ENCODE assay signal across 1 cellular context in the genomic region with DNA sequence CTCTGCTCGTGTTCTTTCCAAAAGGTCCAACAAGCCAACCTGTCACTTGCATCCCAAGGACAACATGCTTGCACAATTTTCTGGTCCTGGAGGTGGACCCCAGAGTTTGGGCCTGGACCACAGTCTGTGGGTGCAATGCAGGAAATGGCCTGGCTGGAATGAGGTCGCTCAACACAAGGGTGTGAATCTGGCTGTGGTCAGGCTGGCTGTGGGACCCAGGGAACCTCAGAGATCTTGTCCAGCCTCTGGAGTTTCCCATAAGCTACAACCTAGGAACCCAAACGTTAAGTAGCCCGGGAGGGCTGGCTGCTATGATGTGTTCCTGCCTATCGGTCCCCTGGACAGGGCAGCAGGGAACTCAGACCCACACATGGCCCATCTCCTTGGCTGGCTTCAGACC.
TF ChIP-seq lines count a peak whose summit lies in the region.

No MANE protein-coding gene starts in this region.

TF ChIP-seq in K562, 482 proteins besides CTCF, POLR2A, EP300 and RAD21:
- TF ChIP-seq ZKSCAN1 (IDR thresholded peaks at IDR 0.05; ENCODE audit: low read depth, low read length) (no peak), ZC3H8 (IDR thresholded peaks at IDR 0.05) (no peak), MECOM (CRISPR knock-in tag; IDR thresholded peaks at IDR 0.05) (no peak), NONO (IDR thresholded peaks at IDR 0.05; ENCODE audit: low read depth in 2 of 2, low read length in 1 of 2) (no peak), SMAD1 (IDR thresholded peaks at IDR 0.05; ENCODE audit: low read depth, low read length, partially characterized antibody) (no peak), MCM7 (IDR thresholded peaks at IDR 0.05) (no peak), U2AF1 (optimal IDR thresholded peaks at IDR 0.05; ENCODE audit: low read depth, low read length) (no peak), ZNF133 (CRISPR knock-in tag; IDR thresholded peaks at IDR 0.05) (no peak), RAD51 (IDR thresholded peaks at IDR 0.05; ENCODE audit: borderline replicate concordance, low read depth) (no peak), MCM5 (IDR thresholded peaks at IDR 0.05; ENCODE audit: low read depth) (no peak), POLR2B (IDR thresholded peaks at IDR 0.05; ENCODE audit: low read depth, partially characterized antibody) (no peak), ZNF212 (CRISPR knock-in tag; IDR thresholded peaks at IDR 0.05) (no peak), LCOR (CRISPR knock-in tag; IDR thresholded peaks at IDR 0.05) (no peak)
- TF ChIP-seq, protein P1, sequence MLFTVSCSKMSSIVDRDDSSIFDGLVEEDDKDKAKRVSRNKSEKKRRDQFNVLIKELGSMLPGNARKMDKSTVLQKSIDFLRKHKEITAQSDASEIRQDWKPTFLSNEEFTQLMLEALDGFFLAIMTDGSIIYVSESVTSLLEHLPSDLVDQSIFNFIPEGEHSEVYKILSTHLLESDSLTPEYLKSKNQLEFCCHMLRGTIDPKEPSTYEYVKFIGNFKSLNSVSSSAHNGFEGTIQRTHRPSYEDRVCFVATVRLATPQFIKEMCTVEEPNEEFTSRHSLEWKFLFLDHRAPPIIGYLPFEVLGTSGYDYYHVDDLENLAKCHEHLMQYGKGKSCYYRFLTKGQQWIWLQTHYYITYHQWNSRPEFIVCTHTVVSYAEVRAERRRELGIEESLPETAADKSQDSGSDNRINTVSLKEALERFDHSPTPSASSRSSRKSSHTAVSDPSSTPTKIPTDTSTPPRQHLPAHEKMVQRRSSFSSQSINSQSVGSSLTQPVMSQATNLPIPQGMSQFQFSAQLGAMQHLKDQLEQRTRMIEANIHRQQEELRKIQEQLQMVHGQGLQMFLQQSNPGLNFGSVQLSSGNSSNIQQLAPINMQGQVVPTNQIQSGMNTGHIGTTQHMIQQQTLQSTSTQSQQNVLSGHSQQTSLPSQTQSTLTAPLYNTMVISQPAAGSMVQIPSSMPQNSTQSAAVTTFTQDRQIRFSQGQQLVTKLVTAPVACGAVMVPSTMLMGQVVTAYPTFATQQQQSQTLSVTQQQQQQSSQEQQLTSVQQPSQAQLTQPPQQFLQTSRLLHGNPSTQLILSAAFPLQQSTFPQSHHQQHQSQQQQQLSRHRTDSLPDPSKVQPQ (CRISPR knock-in tag; IDR thresholded peaks at IDR 0.05; ENCODE audit: borderline replicate concordance), result no peak
- TF ChIP-seq, protein P2, sequence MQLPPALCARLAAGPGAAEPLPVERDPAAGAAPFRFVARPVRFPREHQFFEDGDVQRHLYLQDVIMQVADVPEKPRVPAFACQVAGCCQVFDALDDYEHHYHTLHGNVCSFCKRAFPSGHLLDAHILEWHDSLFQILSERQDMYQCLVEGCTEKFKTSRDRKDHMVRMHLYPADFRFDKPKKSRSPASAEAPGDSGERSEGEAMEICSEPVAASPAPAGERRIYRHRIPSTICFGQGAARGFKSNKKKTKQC (CRISPR knock-in tag; IDR thresholded peaks at IDR 0.05), result no peak
